13 cellular contexts compared by ENCODE assay signal in genomic region chr4:1261107-1261928, GRCh38.
"Had no signal": no experiment of that assay in that cellular context is flagged by ENCODE, and none has a peak within 500 bp of the region (broad histone marks: within the 10 kb centered on the region; RNA-seq: fewer than 3 reads in every experiment).

No MANE protein-coding gene starts in this region.

- H3K4me3 ChIP-seq: lower lobe of right lung, mucosa of descending colon, tibial nerve had no signal

- H3K36me3 ChIP-seq: lower lobe of right lung, neutrophil had no signal

- H3K27ac ChIP-seq: lower lobe of right lung, neutrophil, tibial nerve had no signal

- H3K9me3 ChIP-seq: lower lobe of right lung, mucosa of descending colon, neutrophil had no signal

- DNase-seq: activated CD4-positive, alpha-beta T cell treated with anti-CD3 and anti-CD28 coated beads, Interleukin-2, amount 50 U/mL, for 48 hours; activated CD4-positive, CD25-positive, alpha-beta regulatory T cell treated with anti-CD3 and anti-CD28 coated beads, Interleukin-2, amount 50 U/mL, for 72 hours; left colon; lower lobe of right lung; mucosa of descending colon; naive thymus-derived CD8-positive, alpha-beta T cell; retina; stimulated activated CD4-positive, alpha-beta T cell treated with anti-CD3 and anti-CD28 coated beads, Interleukin-2, amount 100 ng/mL, for 48 hours; stimulated activated naive CD4-positive, alpha-beta T cell; SW 1271; T-helper 9 cell had no signal

- H3K4me3 Mint-ChIP-seq: naive thymus-derived CD8-positive, alpha-beta T cell had no signal

- H3K27me3 ChIP-seq: tibial nerve had no signal

- ATAC-seq: left colon; lower lobe of right lung; mucosa of descending colon; naive thymus-derived CD8-positive, alpha-beta T cell had no signal

- H3K27me3 Mint-ChIP-seq: naive thymus-derived CD8-positive, alpha-beta T cell had no signal

- H3K4me1 ChIP-seq: lower lobe of right lung, tibial nerve had no signal
